In the genomic region with DNA sequence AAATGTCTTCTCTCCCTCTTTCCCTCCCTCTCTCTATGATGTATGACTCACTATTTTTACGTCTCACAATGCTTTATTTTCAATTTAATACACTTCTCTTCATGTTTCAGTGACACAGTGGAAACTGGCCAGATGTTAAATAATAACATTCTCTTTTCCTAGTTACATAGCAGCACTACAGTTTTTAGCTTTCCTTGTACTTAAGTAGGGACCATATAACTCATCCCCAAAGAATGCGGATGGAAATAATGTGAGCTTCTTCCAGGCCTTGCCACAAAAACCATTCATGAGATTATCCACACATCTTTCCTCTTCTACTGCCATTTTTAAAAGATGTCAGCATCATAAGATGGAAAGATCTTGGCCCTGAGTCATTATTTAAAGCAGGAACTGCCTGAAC, we compare ENCODE assay signal across 12 cellular contexts.
DNase-seq lines count a peak whose midpoint lies in the region; ATAC-seq, FAIRE-seq and TF ChIP-seq lines count a peak whose summit lies in the region.
"Had no signal": no experiment of that assay in that cellular context is flagged by ENCODE, and none has a peak within 500 bp of the region (broad histone marks: within the 10 kb centered on the region; RNA-seq: fewer than 3 reads in every experiment).

No MANE protein-coding gene starts in this region.

- intact Hi-C loops in sciatic nerve (cut with DNase I) = no loop called here

- TF ChIP-seq POLR2A in H54 (IDR thresholded peaks at IDR 0.05; ENCODE audit: low read depth, low read length) = no peak

- ATAC-seq in sciatic nerve = no peak
- ATAC-seq: natural killer cell treated with Interleukin-12 subunit alpha and Interleukin-12 subunit beta and Interleukin-15 and Interleukin-18, amount 100 ng/mL, for 72 hours had no signal

- FAIRE-seq in H54 (lab: Jason Lieb, UNC) (peak; percentile 95), urothelium cell line (lab: Jason Lieb, UNC) (no peak)

- DNase-seq in H54 (ENCODE audit: insufficient read length, low spot score) = peak; percentile 15
- DNase-seq in amniotic epithelial cell (ENCODE audit: low read depth) = peak; percentile 99
- DNase-seq in fibroblast of the conjunctiva (ENCODE audit: low read depth) = peak; percentile 74
- DNase-seq in urothelium cell line (ENCODE audit: low spot score) = peak; percentile 12
- no peak for DNase-seq in amygdala (lab: John Stamatoyannopoulos, UW)
- no peak for DNase-seq in HuH-7.5 (ENCODE audit: low spot score)
- DNase-seq in sciatic nerve (ENCODE audit: low spot score) = no peak
- DNase-seq: activated CD4-positive, alpha-beta memory T cell treated with anti-CD3 and anti-CD28 coated beads for 36 hours; activated gamma-delta T cell treated with Interleukin-2 at 50 U/mL for 16 hours; kidney glomerular epithelial cell; Peyer's patch had no signal

Comparison
In these comparisons a context has a peak if more than half of its experiments do, and no peak if none do; other contexts are left out.
1. DNase-seq: peak in H54 (single experiment), amniotic epithelial cell (single experiment), fibroblast of the conjunctiva (single experiment) and urothelium cell line (single experiment); none in amygdala (0 of 56), HuH-7.5 (single experiment) and sciatic nerve (single experiment).